ENCODE assay signal across 1 cellular context in genomic region chr21:16347223-16347622, GRCh38.
TF ChIP-seq lines count a peak whose summit lies in the region.

No MANE protein-coding gene starts in this region.

TF ChIP-seq in HepG2, 621 proteins besides CTCF, POLR2A, EP300 and RAD21 (continued from another document):
- TF ChIP-seq BCLAF1 (IDR thresholded peaks at IDR 0.05) (no peak), MED1 (CRISPR knock-in tag; IDR thresholded peaks at IDR 0.05) (no peak), MIER3 (CRISPR knock-in tag; IDR thresholded peaks at IDR 0.05; ENCODE audit: borderline replicate concordance) (no peak)
